In genomic region chr5:72955143-72955767, GRCh38 we compare ENCODE assay signal across 8 cellular contexts. TPM values are rescaled to one million over a fixed set of nuclear protein-coding genes. Genes with fewer than 3 reads are reported as not detected.
DNase-seq lines count a peak whose midpoint lies in the region; ATAC-seq, FAIRE-seq and TF ChIP-seq lines count a peak whose summit lies in the region.

No MANE protein-coding gene starts in this region.

- H3K9me3 Mint-ChIP-seq in activated CD8-positive, alpha-beta T cell treated with anti-CD3 and anti-CD28 coated beads for 36 hours = no peaks in the 10 kb centered on the region

- intact Hi-C loops in activated CD8-positive, alpha-beta T cell treated with anti-CD3 and anti-CD28 coated beads for 36 hours (cut with micrococcal nuclease) = no loop called here
- intact Hi-C loops in heart left ventricle (cut with DNase I) (loop anchor here in 1 of 10 donors (2.0 kb wide), 1 partner anchor 16 kb away; no protein-coding TSS in a partner anchor), prostate gland (cut with DNase I) (loop anchor here (10.0 kb wide), 2 partner anchors 110 to 140 kb away; partner anchors contain the start of gene TNPO1)

- no peak for FAIRE-seq in frontal cortex (lab: Jason Lieb, UNC)

- TF ChIP-seq POLR2A in heart left ventricle (IDR thresholded peaks at IDR 0.05) (no peak), prostate gland (IDR thresholded peaks at IDR 0.05) (no peak)

- peak overlapping the region; percentile 49 for H3K27ac Mint-ChIP-seq in activated CD8-positive, alpha-beta T cell treated with anti-CD3 and anti-CD28 coated beads for 36 hours

- no peaks in the 10 kb centered on the region for H3K9me3 ChIP-seq in heart left ventricle
- H3K9me3 ChIP-seq in prostate gland = no peaks in the 10 kb centered on the region

- in situ Hi-C loops in ACHN (cut with HindIII; ENCODE audit: low pct_ligation_motif_present, low pct_unique_long_range_greater_than_20kb, low sequenced_read_pairs) = no loop called here

- H3K4me1 ChIP-seq in heart left ventricle (peaks cover 0 to 63% (median 25%) of the 10 kb centered on the region in 12 donors), prostate gland (replicated peaks) (no peaks in the 10 kb centered on the region)

- CTCF ChIA-PET in activated CD8-positive, alpha-beta T cell treated with anti-CD3 and anti-CD28 coated beads for 36 hours (lab: Charles Lee) = interaction anchor here (0.8 to 1.8 kb wide), 5 partner anchors 11 to 500 kb away, joined by 3 to 5 read pairs (median 4); no protein-coding TSS in a partner anchor

- H3K36me3 ChIP-seq in heart left ventricle = no peaks in the 10 kb centered on the region
- no peaks in the 10 kb centered on the region for H3K36me3 ChIP-seq in prostate gland

- peak; percentile 57 for DNase-seq in ACHN
- DNase-seq in activated CD8-positive, alpha-beta T cell treated with anti-CD3 and anti-CD28 coated beads for 36 hours = peak; percentile 31
- peak; percentile 86 to 92 (median 90) for DNase-seq in heart left ventricle
- no peak for DNase-seq in prostate gland (ENCODE audit: low spot score)
- DNase-seq in frontal cortex (ENCODE audit: low spot score in 2 of 2) = no peak
- DNase-seq in NCI-H446 (lab: John Stamatoyannopoulos, UW) = no peak

- no peak for TF ChIP-seq CTCF in activated CD8-positive, alpha-beta T cell treated with anti-CD3 and anti-CD28 coated beads for 36 hours (IDR thresholded peaks at IDR 0.05)
- TF ChIP-seq CTCF in heart left ventricle (IDR thresholded peaks at IDR 0.05) (no peak), prostate gland (IDR thresholded peaks at IDR 0.05) (no peak)

- H3K36me3 Mint-ChIP-seq in activated CD8-positive, alpha-beta T cell treated with anti-CD3 and anti-CD28 coated beads for 36 hours (ENCODE audit: low read depth) = no peaks in the 10 kb centered on the region

- H3K27ac ChIP-seq in heart left ventricle (peak overlapping the region; percentile 90 to 99 (median 96)), prostate gland (peak overlapping the region; percentile 95 to 97)

- H3K4me3 ChIP-seq in heart left ventricle (peak overlapping the region; percentile 67 to 89 (median 83)), prostate gland (peak overlapping the region; percentile 80 to 88)

- POLR2A ChIA-PET in activated CD8-positive, alpha-beta T cell treated with anti-CD3 and anti-CD28 coated beads for 36 hours (lab: Charles Lee) = interaction anchor here (1.3 to 1.4 kb wide), 2 partner anchors 107 to 635 kb away, joined by 3 to 4 read pairs; partner anchors contain the start of genes MRPS27 and PTCD2

- 2 to 8% (median 5%) methylated on average over 32 to 33 of the region's 33 CpGs for WGBS in heart left ventricle, 4 donors
- WGBS in prostate gland = 6% methylated on average over 32 of the region's 33 CpGs

- H3K4me1 Mint-ChIP-seq in activated CD8-positive, alpha-beta T cell treated with anti-CD3 and anti-CD28 coated beads for 36 hours (ENCODE audit: low read depth) = peaks cover 13% of the 10 kb centered on the region

- peak; percentile 33 for ATAC-seq in GM19043 (IDR thresholded peaks at IDR 0.05; ENCODE audit: low read depth, unreplicated experiment)
- ATAC-seq in HG03159 (IDR thresholded peaks at IDR 0.05; ENCODE audit: unreplicated experiment) = peak; percentile 43
- ATAC-seq in activated CD8-positive, alpha-beta T cell treated with anti-CD3 and anti-CD28 coated beads for 36 hours = peak; percentile 45
- peak; percentile 72 to 84 (median 76) for ATAC-seq in heart left ventricle

- H3K27me3 ChIP-seq in heart left ventricle (no peaks in the 10 kb centered on the region), prostate gland (replicated peaks; ENCODE audit: insufficient read depth) (no peaks in the 10 kb centered on the region)

- H3K27me3 Mint-ChIP-seq in activated CD8-positive, alpha-beta T cell treated with anti-CD3 and anti-CD28 coated beads for 36 hours = peaks cover 42% of the 10 kb centered on the region

- peak overlapping the region; percentile 83 for H3K4me3 Mint-ChIP-seq in activated CD8-positive, alpha-beta T cell treated with anti-CD3 and anti-CD28 coated beads for 36 hours

RNA-seq across cellular contexts. Expression of gene FCHO2, which starts 0.6 kb away (rescaled TPM):
- total RNA-seq in activated CD8-positive, alpha-beta T cell treated with anti-CD3 and anti-CD28 coated beads for 36 hours = 1 to 10 TPM in 1 of 2 experiments, under 1 TPM in 1; 0.32 to 1.0 TPM
- total RNA-seq in heart left ventricle (10 to 100 TPM; 10.9 to 35.3 (median 19.3) TPM), prostate gland (10 to 100 TPM; 18.8 to 24.6 TPM), frontal cortex (59.9 TPM)
- polyA plus RNA-seq in heart left ventricle = 1 to 10 TPM; 7.0 to 7.3 TPM

Comparison
In these comparisons a context has a peak if more than half of its experiments do, and no peak if none do; other contexts are left out.
1. DNase-seq: peak in ACHN (single experiment), activated CD8-positive, alpha-beta T cell treated with anti-CD3 and anti-CD28 coated beads for 36 hours (single experiment) and heart left ventricle (5 of 5); none in prostate gland (single experiment), frontal cortex (0 of 2) and NCI-H446 (0 of 2).
2. RNA of gene FCHO2, which starts 0.6 kb away (total RNA-seq): 59.9 TPM in frontal cortex (single experiment), 18.8 to 24.6 TPM in prostate gland and 10.9 to 35.3 TPM in heart left ventricle; 0.32 to 1.0 TPM in activated CD8-positive, alpha-beta T cell treated with anti-CD3 and anti-CD28 coated beads for 36 hours; every median in the first group is over 4 times any median in the second.
3. Peak in every context shown above with its lines, with median percentiles within 50 percentile points of each other: ATAC-seq.